1 cellular context compared by ENCODE assay signal in the genomic region with DNA sequence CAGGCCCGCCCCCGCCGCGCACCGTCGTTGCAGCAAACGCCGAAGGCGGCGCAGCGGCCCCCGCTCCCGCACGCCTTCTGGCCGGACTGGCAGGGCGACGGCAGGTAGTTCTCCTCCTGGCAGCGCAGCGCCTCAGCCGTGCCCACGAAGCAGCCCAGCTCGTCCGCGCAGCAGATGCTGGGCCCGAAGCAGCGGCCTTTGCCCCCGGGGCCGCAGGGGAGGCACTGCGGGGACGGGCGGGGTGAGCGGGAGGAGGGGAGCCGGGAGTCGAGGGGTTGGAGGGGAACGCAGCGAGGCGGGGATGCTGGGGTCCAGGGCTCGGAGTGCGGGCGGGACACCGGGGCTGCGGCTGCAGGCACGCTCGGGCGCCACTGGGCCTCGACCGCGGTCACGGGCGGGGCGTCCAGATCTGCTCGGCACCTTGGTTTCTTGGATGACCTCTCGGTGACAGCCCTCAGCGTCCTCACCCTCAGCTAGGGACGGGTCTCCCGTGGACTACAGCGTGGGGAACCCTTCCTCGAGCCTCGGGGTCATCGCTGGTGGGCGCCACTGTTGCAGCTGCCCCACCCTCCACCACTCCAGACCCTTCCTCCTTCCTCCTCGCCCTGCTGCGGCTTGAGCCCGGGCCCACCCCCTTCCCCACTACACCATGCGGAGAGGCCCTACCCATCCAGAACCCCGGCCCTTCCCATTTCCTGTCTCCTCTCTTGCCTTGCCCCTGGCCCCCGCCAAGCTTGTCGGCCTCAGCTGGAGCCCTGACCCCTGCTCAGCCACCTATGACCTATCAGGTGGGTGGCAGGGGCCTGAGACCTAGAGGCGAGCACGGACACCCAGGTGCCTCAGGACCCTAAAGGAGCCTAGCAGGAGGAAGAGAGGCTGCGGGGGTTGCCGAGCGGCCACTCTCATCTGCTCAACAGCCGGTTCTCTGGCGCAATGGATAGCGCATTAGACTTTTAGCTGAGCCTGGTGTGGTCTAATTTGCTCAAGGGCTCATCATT.
TF ChIP-seq lines count a peak whose summit lies in the region.

No MANE protein-coding gene starts in this region.

TF ChIP-seq in HepG2, 621 proteins besides CTCF, POLR2A, EP300 and RAD21 (continued from another document and continues in another):
- TF ChIP-seq ZBTB21 (CRISPR knock-in tag; IDR thresholded peaks at IDR 0.05) (no peak), ZNF138 (CRISPR knock-in tag; IDR thresholded peaks at IDR 0.05; ENCODE audit: low read depth) (no peak), KDM5B (CRISPR knock-in tag; IDR thresholded peaks at IDR 0.05; ENCODE audit: borderline replicate concordance) (peak; percentile 68; the same call in 1 of the 2 replicates), BCL6 (CRISPR knock-in tag; IDR thresholded peaks at IDR 0.05) (0 out of 2 replicates have a peak, but pooled peaks have one; percentile 12), ZNF382 (CRISPR knock-in tag; IDR thresholded peaks at IDR 0.05; ENCODE audit: borderline replicate concordance) (no peak), MAFG (CRISPR knock-in tag; IDR thresholded peaks at IDR 0.05) (no peak), HNRNPUL1 (IDR thresholded peaks at IDR 0.05; ENCODE audit: low read depth, low read length) (no peak), ZNF34 (CRISPR knock-in tag; IDR thresholded peaks at IDR 0.05; ENCODE audit: borderline replicate concordance) (no peak), KDM5A (IDR thresholded peaks at IDR 0.05; ENCODE audit: borderline replicate concordance, low read length) (no peak), RFXAP (CRISPR knock-in tag; IDR thresholded peaks at IDR 0.05; ENCODE audit: borderline replicate concordance) (peak; percentile 42; the same call in 1 of the 2 replicates)
- TF ChIP-seq, protein P1, sequence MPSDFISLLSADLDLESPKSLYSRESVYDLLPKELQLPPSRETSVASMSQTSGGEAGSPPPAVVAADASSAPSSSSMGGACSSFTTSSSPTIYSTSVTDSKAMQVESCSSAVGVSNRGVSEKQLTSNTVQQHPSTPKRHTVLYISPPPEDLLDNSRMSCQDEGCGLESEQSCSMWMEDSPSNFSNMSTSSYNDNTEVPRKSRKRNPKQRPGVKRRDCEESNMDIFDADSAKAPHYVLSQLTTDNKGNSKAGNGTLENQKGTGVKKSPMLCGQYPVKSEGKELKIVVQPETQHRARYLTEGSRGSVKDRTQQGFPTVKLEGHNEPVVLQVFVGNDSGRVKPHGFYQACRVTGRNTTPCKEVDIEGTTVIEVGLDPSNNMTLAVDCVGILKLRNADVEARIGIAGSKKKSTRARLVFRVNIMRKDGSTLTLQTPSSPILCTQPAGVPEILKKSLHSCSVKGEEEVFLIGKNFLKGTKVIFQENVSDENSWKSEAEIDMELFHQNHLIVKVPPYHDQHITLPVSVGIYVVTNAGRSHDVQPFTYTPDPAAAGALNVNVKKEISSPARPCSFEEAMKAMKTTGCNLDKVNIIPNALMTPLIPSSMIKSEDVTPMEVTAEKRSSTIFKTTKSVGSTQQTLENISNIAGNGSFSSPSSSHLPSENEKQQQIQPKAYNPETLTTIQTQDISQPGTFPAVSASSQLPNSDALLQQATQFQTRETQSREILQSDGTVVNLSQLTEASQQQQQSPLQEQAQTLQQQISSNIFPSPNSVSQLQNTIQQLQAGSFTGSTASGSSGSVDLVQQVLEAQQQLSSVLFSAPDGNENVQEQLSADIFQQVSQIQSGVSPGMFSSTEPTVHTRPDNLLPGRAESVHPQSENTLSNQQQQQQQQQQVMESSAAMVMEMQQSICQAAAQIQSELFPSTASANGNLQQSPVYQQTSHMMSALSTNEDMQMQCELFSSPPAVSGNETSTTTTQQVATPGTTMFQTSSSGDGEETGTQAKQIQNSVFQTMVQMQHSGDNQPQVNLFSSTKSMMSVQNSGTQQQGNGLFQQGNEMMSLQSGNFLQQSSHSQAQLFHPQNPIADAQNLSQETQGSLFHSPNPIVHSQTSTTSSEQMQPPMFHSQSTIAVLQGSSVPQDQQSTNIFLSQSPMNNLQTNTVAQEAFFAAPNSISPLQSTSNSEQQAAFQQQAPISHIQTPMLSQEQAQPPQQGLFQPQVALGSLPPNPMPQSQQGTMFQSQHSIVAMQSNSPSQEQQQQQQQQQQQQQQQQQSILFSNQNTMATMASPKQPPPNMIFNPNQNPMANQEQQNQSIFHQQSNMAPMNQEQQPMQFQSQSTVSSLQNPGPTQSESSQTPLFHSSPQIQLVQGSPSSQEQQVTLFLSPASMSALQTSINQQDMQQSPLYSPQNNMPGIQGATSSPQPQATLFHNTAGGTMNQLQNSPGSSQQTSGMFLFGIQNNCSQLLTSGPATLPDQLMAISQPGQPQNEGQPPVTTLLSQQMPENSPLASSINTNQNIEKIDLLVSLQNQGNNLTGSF (CRISPR knock-in tag; IDR thresholded peaks at IDR 0.05) = no peak
- TF ChIP-seq, protein P2, sequence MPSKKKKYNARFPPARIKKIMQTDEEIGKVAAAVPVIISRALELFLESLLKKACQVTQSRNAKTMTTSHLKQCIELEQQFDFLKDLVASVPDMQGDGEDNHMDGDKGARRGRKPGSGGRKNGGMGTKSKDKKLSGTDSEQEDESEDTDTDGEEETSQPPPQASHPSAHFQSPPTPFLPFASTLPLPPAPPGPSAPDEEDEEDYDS (CRISPR knock-in tag; IDR thresholded peaks at IDR 0.05) = no peak
- TF ChIP-seq, protein P3, sequence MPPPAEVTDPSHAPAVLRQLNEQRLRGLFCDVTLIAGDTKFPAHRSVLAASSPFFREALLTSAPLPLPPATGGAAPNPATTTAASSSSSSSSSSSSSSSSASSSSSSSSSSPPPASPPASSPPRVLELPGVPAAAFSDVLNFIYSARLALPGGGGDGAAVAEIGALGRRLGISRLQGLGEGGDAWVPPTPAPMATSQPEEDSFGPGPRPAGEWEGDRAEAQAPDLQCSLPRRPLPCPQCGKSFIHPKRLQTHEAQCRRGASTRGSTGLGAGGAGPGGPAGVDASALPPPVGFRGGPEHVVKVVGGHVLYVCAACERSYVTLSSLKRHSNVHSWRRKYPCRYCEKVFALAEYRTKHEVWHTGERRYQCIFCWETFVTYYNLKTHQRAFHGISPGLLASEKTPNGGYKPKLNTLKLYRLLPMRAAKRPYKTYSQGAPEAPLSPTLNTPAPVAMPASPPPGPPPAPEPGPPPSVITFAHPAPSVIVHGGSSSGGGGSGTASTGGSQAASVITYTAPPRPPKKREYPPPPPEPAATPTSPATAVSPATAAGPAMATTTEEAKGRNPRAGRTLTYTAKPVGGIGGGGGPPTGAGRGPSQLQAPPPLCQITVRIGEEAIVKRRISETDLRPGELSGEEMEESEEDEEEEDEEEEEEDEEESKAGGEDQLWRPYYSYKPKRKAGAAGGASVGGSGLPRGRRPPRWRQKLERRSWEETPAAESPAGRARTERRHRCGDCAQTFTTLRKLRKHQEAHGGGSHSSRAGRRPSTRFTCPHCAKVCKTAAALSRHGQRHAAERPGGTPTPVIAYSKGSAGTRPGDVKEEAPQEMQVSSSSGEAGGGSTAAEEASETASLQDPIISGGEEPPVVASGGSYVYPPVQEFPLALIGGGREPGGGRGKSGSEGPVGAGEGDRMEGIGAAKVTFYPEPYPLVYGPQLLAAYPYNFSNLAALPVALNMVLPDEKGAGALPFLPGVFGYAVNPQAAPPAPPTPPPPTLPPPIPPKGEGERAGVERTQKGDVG (CRISPR knock-in tag; IDR thresholded peaks at IDR 0.05; ENCODE audit: borderline replicate concordance) = no peak; the same call in 1 of the 2 replicates
- TF ChIP-seq, protein P4, sequence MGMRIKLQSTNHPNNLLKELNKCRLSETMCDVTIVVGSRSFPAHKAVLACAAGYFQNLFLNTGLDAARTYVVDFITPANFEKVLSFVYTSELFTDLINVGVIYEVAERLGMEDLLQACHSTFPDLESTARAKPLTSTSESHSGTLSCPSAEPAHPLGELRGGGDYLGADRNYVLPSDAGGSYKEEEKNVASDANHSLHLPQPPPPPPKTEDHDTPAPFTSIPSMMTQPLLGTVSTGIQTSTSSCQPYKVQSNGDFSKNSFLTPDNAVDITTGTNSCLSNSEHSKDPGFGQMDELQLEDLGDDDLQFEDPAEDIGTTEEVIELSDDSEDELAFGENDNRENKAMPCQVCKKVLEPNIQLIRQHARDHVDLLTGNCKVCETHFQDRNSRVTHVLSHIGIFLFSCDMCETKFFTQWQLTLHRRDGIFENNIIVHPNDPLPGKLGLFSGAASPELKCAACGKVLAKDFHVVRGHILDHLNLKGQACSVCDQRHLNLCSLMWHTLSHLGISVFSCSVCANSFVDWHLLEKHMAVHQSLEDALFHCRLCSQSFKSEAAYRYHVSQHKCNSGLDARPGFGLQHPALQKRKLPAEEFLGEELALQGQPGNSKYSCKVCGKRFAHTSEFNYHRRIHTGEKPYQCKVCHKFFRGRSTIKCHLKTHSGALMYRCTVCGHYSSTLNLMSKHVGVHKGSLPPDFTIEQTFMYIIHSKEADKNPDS (CRISPR knock-in tag; IDR thresholded peaks at IDR 0.05) = no peak
- TF ChIP-seq, protein P5, sequence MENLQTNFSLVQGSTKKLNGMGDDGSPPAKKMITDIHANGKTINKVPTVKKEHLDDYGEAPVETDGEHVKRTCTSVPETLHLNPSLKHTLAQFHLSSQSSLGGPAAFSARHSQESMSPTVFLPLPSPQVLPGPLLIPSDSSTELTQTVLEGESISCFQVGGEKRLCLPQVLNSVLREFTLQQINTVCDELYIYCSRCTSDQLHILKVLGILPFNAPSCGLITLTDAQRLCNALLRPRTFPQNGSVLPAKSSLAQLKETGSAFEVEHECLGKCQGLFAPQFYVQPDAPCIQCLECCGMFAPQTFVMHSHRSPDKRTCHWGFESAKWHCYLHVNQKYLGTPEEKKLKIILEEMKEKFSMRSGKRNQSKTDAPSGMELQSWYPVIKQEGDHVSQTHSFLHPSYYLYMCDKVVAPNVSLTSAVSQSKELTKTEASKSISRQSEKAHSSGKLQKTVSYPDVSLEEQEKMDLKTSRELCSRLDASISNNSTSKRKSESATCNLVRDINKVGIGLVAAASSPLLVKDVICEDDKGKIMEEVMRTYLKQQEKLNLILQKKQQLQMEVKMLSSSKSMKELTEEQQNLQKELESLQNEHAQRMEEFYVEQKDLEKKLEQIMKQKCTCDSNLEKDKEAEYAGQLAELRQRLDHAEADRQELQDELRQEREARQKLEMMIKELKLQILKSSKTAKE (CRISPR knock-in tag; IDR thresholded peaks at IDR 0.05; ENCODE audit: borderline replicate concordance) = 0 out of 2 replicates have a peak, but pooled peaks have one; percentile 21
- TF ChIP-seq, protein P6, sequence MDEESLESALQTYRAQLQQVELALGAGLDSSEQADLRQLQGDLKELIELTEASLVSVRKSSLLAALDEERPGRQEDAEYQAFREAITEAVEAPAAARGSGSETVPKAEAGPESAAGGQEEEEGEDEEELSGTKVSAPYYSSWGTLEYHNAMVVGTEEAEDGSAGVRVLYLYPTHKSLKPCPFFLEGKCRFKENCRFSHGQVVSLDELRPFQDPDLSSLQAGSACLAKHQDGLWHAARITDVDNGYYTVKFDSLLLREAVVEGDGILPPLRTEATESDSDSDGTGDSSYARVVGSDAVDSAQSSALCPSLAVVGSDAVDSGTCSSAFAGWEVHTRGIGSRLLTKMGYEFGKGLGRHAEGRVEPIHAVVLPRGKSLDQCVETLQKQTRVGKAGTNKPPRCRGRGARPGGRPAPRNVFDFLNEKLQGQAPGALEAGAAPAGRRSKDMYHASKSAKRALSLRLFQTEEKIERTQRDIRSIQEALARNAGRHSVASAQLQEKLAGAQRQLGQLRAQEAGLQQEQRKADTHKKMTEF (CRISPR knock-in tag; IDR thresholded peaks at IDR 0.05) = no peak
- TF ChIP-seq, protein P7, sequence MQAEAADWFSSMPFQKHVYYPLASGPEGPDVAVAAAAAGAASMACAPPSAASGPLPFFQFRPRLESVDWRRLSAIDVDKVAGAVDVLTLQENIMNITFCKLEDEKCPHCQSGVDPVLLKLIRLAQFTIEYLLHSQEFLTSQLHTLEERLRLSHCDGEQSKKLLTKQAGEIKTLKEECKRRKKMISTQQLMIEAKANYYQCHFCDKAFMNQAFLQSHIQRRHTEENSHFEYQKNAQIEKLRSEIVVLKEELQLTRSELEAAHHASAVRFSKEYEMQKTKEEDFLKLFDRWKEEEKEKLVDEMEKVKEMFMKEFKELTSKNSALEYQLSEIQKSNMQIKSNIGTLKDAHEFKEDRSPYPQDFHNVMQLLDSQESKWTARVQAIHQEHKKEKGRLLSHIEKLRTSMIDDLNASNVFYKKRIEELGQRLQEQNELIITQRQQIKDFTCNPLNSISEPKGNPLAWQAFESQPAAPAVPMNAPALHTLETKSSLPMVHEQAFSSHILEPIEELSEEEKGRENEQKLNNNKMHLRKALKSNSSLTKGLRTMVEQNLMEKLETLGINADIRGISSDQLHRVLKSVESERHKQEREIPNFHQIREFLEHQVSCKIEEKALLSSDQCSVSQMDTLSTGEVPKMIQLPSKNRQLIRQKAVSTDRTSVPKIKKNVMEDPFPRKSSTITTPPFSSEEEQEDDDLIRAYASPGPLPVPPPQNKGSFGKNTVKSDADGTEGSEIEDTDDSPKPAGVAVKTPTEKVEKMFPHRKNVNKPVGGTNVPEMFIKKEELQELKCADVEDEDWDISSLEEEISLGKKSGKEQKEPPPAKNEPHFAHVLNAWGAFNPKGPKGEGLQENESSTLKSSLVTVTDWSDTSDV (CRISPR knock-in tag; IDR thresholded peaks at IDR 0.05) = 0 out of 2 replicates have a peak, but pooled peaks have one; percentile 23
- TF ChIP-seq, protein P8, sequence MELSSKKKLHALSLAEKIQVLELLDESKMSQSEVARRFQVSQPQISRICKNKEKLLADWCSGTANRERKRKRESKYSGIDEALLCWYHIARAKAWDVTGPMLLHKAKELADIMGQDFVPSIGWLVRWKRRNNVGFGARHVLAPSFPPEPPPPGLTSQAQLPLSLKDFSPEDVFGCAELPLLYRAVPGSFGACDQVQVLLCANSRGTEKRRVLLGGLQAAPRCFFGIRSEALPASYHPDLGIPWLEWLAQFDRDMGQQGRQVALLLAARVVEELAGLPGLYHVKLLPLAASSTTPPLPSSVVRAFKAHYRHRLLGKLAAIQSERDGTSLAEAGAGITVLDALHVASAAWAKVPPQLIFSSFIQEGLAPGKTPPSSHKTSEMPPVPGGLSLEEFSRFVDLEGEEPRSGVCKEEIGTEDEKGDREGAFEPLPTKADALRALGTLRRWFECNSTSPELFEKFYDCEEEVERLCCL (CRISPR knock-in tag; IDR thresholded peaks at IDR 0.05; ENCODE audit: borderline replicate concordance) = no peak
- TF ChIP-seq, protein P9, sequence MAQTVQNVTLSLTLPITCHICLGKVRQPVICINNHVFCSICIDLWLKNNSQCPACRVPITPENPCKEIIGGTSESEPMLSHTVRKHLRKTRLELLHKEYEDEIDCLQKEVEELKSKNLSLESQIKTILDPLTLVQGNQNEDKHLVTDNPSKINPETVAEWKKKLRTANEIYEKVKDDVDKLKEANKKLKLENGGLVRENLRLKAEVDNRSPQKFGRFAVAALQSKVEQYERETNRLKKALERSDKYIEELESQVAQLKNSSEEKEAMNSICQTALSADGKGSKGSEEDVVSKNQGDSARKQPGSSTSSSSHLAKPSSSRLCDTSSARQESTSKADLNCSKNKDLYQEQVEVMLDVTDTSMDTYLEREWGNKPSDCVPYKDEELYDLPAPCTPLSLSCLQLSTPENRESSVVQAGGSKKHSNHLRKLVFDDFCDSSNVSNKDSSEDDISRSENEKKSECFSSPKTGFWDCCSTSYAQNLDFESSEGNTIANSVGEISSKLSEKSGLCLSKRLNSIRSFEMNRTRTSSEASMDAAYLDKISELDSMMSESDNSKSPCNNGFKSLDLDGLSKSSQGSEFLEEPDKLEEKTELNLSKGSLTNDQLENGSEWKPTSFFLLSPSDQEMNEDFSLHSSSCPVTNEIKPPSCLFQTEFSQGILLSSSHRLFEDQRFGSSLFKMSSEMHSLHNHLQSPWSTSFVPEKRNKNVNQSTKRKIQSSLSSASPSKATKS (CRISPR knock-in tag; IDR thresholded peaks at IDR 0.05) = no peak
